Comparison of ENCODE assay signal across 24 cellular contexts in genomic region chr2:96093528-96093927, GRCh38. TPM values are rescaled to one million over a fixed set of nuclear protein-coding genes. Genes with fewer than 3 reads are reported as not detected.
"Had no signal": no experiment of that assay in that cellular context is flagged by ENCODE, and none has a peak within 500 bp of the region (broad histone marks: within the 10 kb centered on the region; RNA-seq: fewer than 3 reads in every experiment).

No MANE protein-coding gene starts in this region.

- H3K36me3 ChIP-seq: heart left ventricle, ovary, upper lobe of right lung had no signal

- H3K27me3 ChIP-seq: heart left ventricle, ovary, upper lobe of right lung had no signal

- DNase-seq: activated B cell treated with CpG ODN at 0.5 μM for 24 hours; activated CD4-positive, alpha-beta memory T cell treated with anti-CD3 and anti-CD28 coated beads for 36 hours; activated CD4-positive, alpha-beta T cell treated with anti-CD3 and anti-CD28 coated beads for 48 hours; activated naive CD4-positive, alpha-beta T cell; amniotic stem cell; cerebellar nuclear complex; cortex of kidney; left cardiac atrium; right cardiac atrium; stimulated activated CD4-positive, alpha-beta T cell treated with anti-CD3 and anti-CD28 coated beads, Interleukin-4, amount 100 ng/mL, for 24 hours; stimulated activated naive CD8-positive, alpha-beta T cell treated with anti-CD3 and anti-CD28 coated beads, Interleukin-15, Interleukin-2, amounts not matched to agents 100 U/mL and 50 U/mL, for 24 hours; T1000 had no signal

- ATAC-seq: heart left ventricle; left cardiac atrium; naive thymus-derived CD8-positive, alpha-beta T cell; psoas muscle; right cardiac atrium; stimulated activated naive CD8-positive, alpha-beta T cell treated with anti-CD3 and anti-CD28 coated beads, Interleukin-15, Interleukin-2, amounts not matched to agents 100 U/mL and 50 U/mL, for 24 hours had no signal

- H3K4me1 ChIP-seq: upper lobe of right lung had no signal

- H3K27ac Mint-ChIP-seq: activated B cell treated with CpG ODN at 0.5 μM for 24 hours; activated CD4-positive, alpha-beta memory T cell treated with anti-CD3 and anti-CD28 coated beads for 36 hours; activated naive CD8-positive, alpha-beta T cell; mesothelial cell of epicardium; naive thymus-derived CD8-positive, alpha-beta T cell; T-helper 1 cell treated with Interleukin-12 subunit alpha and Interleukin-12 subunit beta and Interleukin-4 antibody, amounts not matched to agents 30 μg/mL and 1 μg/mL, for 36 hours had no signal

- H3K36me3 Mint-ChIP-seq: activated CD4-positive, alpha-beta memory T cell treated with anti-CD3 and anti-CD28 coated beads for 36 hours; activated naive CD8-positive, alpha-beta T cell; naive thymus-derived CD8-positive, alpha-beta T cell had no signal

- H3K27ac ChIP-seq: epithelial cell of prostate, heart left ventricle, ovary, psoas muscle, upper lobe of right lung had no signal

- H3K4me1 Mint-ChIP-seq: activated B cell treated with CpG ODN at 0.5 μM for 24 hours; naive thymus-derived CD8-positive, alpha-beta T cell had no signal

- H3K4me3 Mint-ChIP-seq: activated B cell treated with CpG ODN at 0.5 μM for 24 hours; activated CD4-positive, alpha-beta memory T cell treated with anti-CD3 and anti-CD28 coated beads for 36 hours; activated naive CD8-positive, alpha-beta T cell; mesothelial cell of epicardium; naive thymus-derived CD8-positive, alpha-beta T cell; T-helper 1 cell treated with Interleukin-12 subunit alpha and Interleukin-12 subunit beta and Interleukin-4 antibody, amounts not matched to agents 30 μg/mL and 1 μg/mL, for 36 hours had no signal

- H3K4me3 ChIP-seq: heart left ventricle, ovary, psoas muscle, upper lobe of right lung had no signal

- H3K9me3 ChIP-seq: heart left ventricle, ovary, psoas muscle, upper lobe of right lung had no signal

- H3K27me3 Mint-ChIP-seq: activated B cell treated with CpG ODN at 0.5 μM for 24 hours; activated CD4-positive, alpha-beta memory T cell treated with anti-CD3 and anti-CD28 coated beads for 36 hours; activated naive CD8-positive, alpha-beta T cell had no signal

- H3K9me3 Mint-ChIP-seq: activated B cell treated with CpG ODN at 0.5 μM for 24 hours; activated CD4-positive, alpha-beta memory T cell treated with anti-CD3 and anti-CD28 coated beads for 36 hours; naive thymus-derived CD8-positive, alpha-beta T cell; T-helper 1 cell treated with Interleukin-12 subunit alpha and Interleukin-12 subunit beta and Interleukin-4 antibody, amounts not matched to agents 30 μg/mL and 1 μg/mL, for 36 hours had no signal

RNA-seq across cellular contexts. Expression of gene ADRA2B, which starts 22.8 kb away (rescaled TPM):
- total RNA-seq: bronchial epithelial cell, fibroblast of villous mesenchyme, lung microvascular endothelial cell had no signal
- polyA plus RNA-seq: naive thymus-derived CD8-positive, alpha-beta T cell had no signal

RNA-seq across cellular contexts. Expression of gene ASTL, which starts 44.8 kb away (rescaled TPM):
- total RNA-seq: bronchial epithelial cell, fibroblast of villous mesenchyme, heart left ventricle, left cardiac atrium, lung microvascular endothelial cell, psoas muscle, right cardiac atrium, upper lobe of right lung had no signal
- polyA plus RNA-seq: right cardiac atrium had no signal

RNA-seq across cellular contexts. Expression of gene GPAT2, which starts 58.8 kb away (rescaled TPM):
- total RNA-seq: mesothelial cell of epicardium had no signal
